ENCODE assay signal across 16 cellular contexts in the genomic region with DNA sequence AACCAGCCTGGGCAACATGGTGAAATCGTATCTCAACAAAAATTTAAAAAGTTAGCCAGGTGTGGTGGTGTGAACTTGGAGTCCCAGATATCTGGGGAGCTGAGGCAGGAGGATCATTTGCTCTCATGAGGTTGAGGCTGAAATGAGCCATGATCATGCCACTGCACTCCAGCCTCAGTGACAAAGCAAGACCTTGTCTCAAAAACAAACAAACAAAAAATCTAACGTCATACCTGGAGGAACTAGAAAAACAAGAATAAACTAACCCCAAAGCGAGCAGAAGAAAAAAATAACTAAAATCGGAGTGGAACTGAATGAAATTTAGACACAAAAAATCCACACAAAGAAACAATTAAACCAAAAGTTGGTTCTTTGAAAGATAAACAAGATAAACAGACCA.
DNase-seq lines count a peak whose midpoint lies in the region.
"Had no signal": no experiment of that assay in that cellular context is flagged by ENCODE, and none has a peak within 500 bp of the region (broad histone marks: within the 10 kb centered on the region; RNA-seq: fewer than 3 reads in every experiment).

No MANE protein-coding gene starts in this region.

- H3K79me2 ChIP-seq in trophoblast cell (ENCODE audit: control insufficient read depth, insufficient read depth, low read length, poor library complexity), result no peaks in the 10 kb centered on the region

- H4K8ac ChIP-seq in trophoblast cell (ENCODE audit: low read depth, low read length), result no peak overlapping the region

- H3K4me3 ChIP-seq in trophoblast cell (ENCODE audit: low read depth, low read length), result no peak overlapping the region
- H3K4me3 ChIP-seq: A549; BLaER1 treated with 17β-estradiol and CSF1 and Interleukin-3, amounts not matched to agents 10 nM and 100 nM had no signal

- H2BK12ac ChIP-seq in trophoblast cell (ENCODE audit: low read length), result peak overlapping the region; percentile 40

- H4K91ac ChIP-seq in trophoblast cell (ENCODE audit: low read depth, low read length), result no peak overlapping the region

- no peak overlapping the region for H3K14ac ChIP-seq in trophoblast cell (ENCODE audit: low read length)

- no peak overlapping the region for H3K9ac ChIP-seq in trophoblast cell (ENCODE audit: low read length)
- H3K9ac ChIP-seq: BLaER1 treated with 17β-estradiol and CSF1 and Interleukin-3, amounts not matched to agents 10 nM and 100 nM had no signal

- H3K4me1 ChIP-seq in trophoblast cell (ENCODE audit: control insufficient read depth in 1 of 2, insufficient read depth in 2 of 2, low read length in 2 of 2), result no peaks in the 10 kb centered on the region
- H3K4me1 ChIP-seq: A549; BLaER1 treated with 17β-estradiol and CSF1 and Interleukin-3, amounts not matched to agents 10 nM and 100 nM; Caco-2 had no signal

- no peak overlapping the region for H3K4ac ChIP-seq in trophoblast cell (ENCODE audit: low read depth, low read length)

- no peak overlapping the region for H3K23ac ChIP-seq in trophoblast cell (ENCODE audit: low read length)

- H2BK5ac ChIP-seq in trophoblast cell (ENCODE audit: low read depth, low read length, poor library complexity), result no peak overlapping the region

- H3K36me3 ChIP-seq in trophoblast cell (ENCODE audit: control insufficient read depth in 1 of 2, insufficient read depth in 2 of 2, low read length in 2 of 2), result no peaks in the 10 kb centered on the region
- H3K36me3 ChIP-seq: BLaER1 treated with 17β-estradiol and CSF1 and Interleukin-3, amounts not matched to agents 10 nM and 100 nM had no signal

- no peak overlapping the region for H2AK5ac ChIP-seq in trophoblast cell (ENCODE audit: low read length)

- DNase-seq in DMS53 (lab: John Stamatoyannopoulos, UW) (peak; percentile 38), DMS53 treated with DMSO at 0.1 percent for 48 hours (lab: John Stamatoyannopoulos, UW; ENCODE audit: unreplicated experiment) (no peak), trophoblast cell (peak in 1 of 2 donors; percentile 72), HUDEP-2 (lab: John Stamatoyannopoulos, UW; ENCODE audit: unreplicated experiment in 76 of 76) (no peak), NCI-H526 (lab: John Stamatoyannopoulos, UW) (no peak)
- DNase-seq: AML-193; Caco-2; Calu3; CD4-positive, alpha-beta T cell; CD8-positive, alpha-beta T cell; DMS79 treated with DMSO at 0.1 percent for 48 hours; GF-D8 had no signal

- no peak overlapping the region for H2AFZ ChIP-seq in trophoblast cell (ENCODE audit: insufficient read depth, low read length, poor library complexity)

- H3K79me1 ChIP-seq in trophoblast cell (ENCODE audit: low read length), result peaks cover 3% of the 10 kb centered on the region

- peak overlapping the region; percentile 51 for H2BK120ac ChIP-seq in trophoblast cell (ENCODE audit: insufficient read depth, low read length, poor library complexity)

- H3K18ac ChIP-seq in trophoblast cell (ENCODE audit: low read length), result no peak overlapping the region

- WGBS in trophoblast cell (ENCODE audit: extremely low coverage, insufficient coverage, insufficient read length), result no CpG with 5 or more reads among the region's 4 CpGs

- no peak overlapping the region for H3K27ac ChIP-seq in trophoblast cell (ENCODE audit: low read depth, low read length)
- H3K27ac ChIP-seq: 22Rv1; A549; BLaER1 treated with 17β-estradiol and CSF1 and Interleukin-3, amounts not matched to agents 10 nM and 100 nM; C4-2B had no signal

- no peak overlapping the region for H3K4me2 ChIP-seq in trophoblast cell (ENCODE audit: low read length)
- H3K4me2 ChIP-seq: A549; BLaER1 treated with 17β-estradiol and CSF1 and Interleukin-3, amounts not matched to agents 10 nM and 100 nM had no signal

- H3K27me3 ChIP-seq in trophoblast cell (ENCODE audit: insufficient read depth, low read length), result no peaks in the 10 kb centered on the region
- H3K27me3 ChIP-seq: BLaER1 treated with 17β-estradiol and CSF1 and Interleukin-3, amounts not matched to agents 10 nM and 100 nM had no signal

- no peak overlapping the region for H4K12ac ChIP-seq in trophoblast cell (ENCODE audit: low read depth, low read length)

- H3K9me3 ChIP-seq in trophoblast cell (ENCODE audit: insufficient read depth, low read depth, low read length), result no peaks in the 10 kb centered on the region
- H3K9me3 ChIP-seq: A549, Caco-2 had no signal
